9 cellular contexts compared by ENCODE assay signal in the genomic region with DNA sequence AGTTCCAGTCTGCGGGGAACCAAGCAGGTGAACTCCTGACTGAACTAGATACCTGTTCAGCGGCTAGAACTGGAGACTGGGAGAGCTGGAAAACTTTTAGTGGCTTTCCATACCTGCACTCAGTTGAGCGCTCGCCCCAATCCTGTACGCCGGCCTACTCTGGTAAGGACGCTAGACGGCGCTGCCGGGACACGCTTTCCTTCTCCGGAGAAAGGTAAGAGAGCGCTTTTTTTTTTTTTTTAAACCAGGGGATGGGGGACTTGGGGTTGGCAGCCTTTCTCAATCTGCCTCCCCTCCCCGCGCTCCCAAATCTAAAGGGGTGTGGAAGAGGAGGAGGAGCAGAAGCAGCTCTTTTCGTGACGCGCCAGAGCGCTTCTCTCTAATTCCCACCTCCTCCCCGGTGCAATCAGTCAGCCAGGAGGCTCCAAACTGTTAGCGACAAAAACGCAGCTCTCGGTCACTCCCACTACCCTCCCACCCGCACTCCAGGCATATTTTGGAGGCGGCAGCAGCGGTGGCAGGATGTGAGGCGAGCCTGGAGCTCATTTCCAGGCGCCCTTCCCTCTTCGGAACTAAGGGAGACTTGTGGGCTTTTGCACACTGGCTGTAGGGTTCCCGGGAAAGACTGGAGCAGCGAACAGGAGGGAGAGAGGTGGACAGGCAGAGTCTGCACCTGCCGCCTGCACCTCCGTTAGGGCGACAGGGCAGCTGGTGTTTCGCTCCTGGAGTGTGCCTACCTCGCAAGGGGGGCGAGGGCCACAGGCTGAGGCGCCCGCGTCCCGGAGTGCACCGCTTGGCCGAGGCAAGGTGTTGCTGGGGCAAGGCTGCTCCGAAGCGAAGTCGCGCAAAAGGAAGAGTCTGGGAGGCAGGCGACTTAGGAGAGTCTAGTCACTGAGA. TPM values are rescaled to one million over a fixed set of nuclear protein-coding genes. Genes with fewer than 3 reads are reported as not detected.
A peak's percentile ranks its signal among the peaks of the same experiment; 100 is the strongest.
DNase-seq lines count a peak whose midpoint lies in the region; ATAC-seq and TF ChIP-seq lines count a peak whose summit lies in the region.
"Had no signal": no experiment of that assay in that cellular context is flagged by ENCODE, and none has a peak within 500 bp of the region (broad histone marks: within the 10 kb centered on the region; RNA-seq: fewer than 3 reads in every experiment).

A gene (plus strand): TSS at position 409 of the 897 bp plus-strand sequence.

- no peak for TF ChIP-seq POLR2A in uterus (IDR thresholded peaks at IDR 0.05)

- no peak within 1 kb of the TSS for H3K4me3 Mint-ChIP-seq in activated T-cell treated with anti-CD3 and anti-CD28 coated beads, Interleukin-2, amount 50 U/mL, for 4 hours
- no peak within 1 kb of the TSS for H3K4me3 Mint-ChIP-seq in immature natural killer cell

- peak; percentile 54 for TF ChIP-seq CTCF in fibroblast of villous mesenchyme (IDR thresholded peaks at IDR 0.05; ENCODE audit: insufficient read depth, low read depth, low read length)
- no peak for TF ChIP-seq CTCF in uterus (IDR thresholded peaks at IDR 0.05)

- peak within 1 kb of the TSS; percentile 63 for H3K4me3 ChIP-seq in NT2/D1 (ENCODE audit: insufficient read length, low read depth)
- peak within 1 kb of the TSS; percentile 35 for H3K4me3 ChIP-seq in fibroblast of villous mesenchyme (ENCODE audit: low read depth, low read length)
- H3K4me3 ChIP-seq in uterus: no peak within 1 kb of the TSS

- intact Hi-C loops in uterus (cut with DNase I; ENCODE audit: low total_unique reads): no loop called here

- no peaks in the 10 kb centered on the region for H3K36me3 Mint-ChIP-seq in activated T-cell treated with anti-CD3 and anti-CD28 coated beads, Interleukin-2, amount 50 U/mL, for 4 hours (ENCODE audit: insufficient read depth)
- peaks cover 0 to 3% (median 0%) of the 10 kb centered on the region in 3 donors for H3K36me3 Mint-ChIP-seq in immature natural killer cell

- ATAC-seq in activated T-cell treated with anti-CD3 and anti-CD28 coated beads, Interleukin-2, amount 50 U/mL, for 4 hours: no peak
- ATAC-seq in GM21423 (IDR thresholded peaks at IDR 0.05; ENCODE audit: unreplicated experiment): no peak

- H3K4me1 Mint-ChIP-seq in activated T-cell treated with anti-CD3 and anti-CD28 coated beads, Interleukin-2, amount 50 U/mL, for 4 hours (ENCODE audit: low read depth): no peaks in the 10 kb centered on the region
- H3K4me1 Mint-ChIP-seq in immature natural killer cell: no peaks in the 10 kb centered on the region

- H3K9me3 ChIP-seq in NT2/D1 (ENCODE audit: insufficient read depth, low read length) (no peaks in the 10 kb centered on the region), uterus (no peaks in the 10 kb centered on the region)

- peak within 1 kb of the TSS; percentile 64 for H3K9ac ChIP-seq in NT2/D1 (ENCODE audit: insufficient read length, low read depth)

- H3K27me3 ChIP-seq in NT2/D1 (ENCODE audit: insufficient read depth, insufficient read length): peaks cover 60% of the 10 kb centered on the region
- H3K27me3 ChIP-seq in uterus: peaks cover 0 to 12% of the 10 kb centered on the region in 2 donors

- H3K9me3 Mint-ChIP-seq in activated T-cell treated with anti-CD3 and anti-CD28 coated beads, Interleukin-2, amount 50 U/mL, for 4 hours: no peaks in the 10 kb centered on the region
- H3K9me3 Mint-ChIP-seq in immature natural killer cell: peaks cover 0 to 4% (median 0%) of the 10 kb centered on the region in 6 donors

- no peaks in the 10 kb centered on the region for H3K36me3 ChIP-seq in NT2/D1 (ENCODE audit: insufficient read depth, insufficient read length, low read length)
- H3K36me3 ChIP-seq in uterus: no peaks in the 10 kb centered on the region

- no peaks in the 10 kb centered on the region for H3K4me1 ChIP-seq in NT2/D1 (ENCODE audit: insufficient read depth, insufficient read length)
- no peaks in the 10 kb centered on the region for H3K4me1 ChIP-seq in uterus

- DNase-seq in activated T-cell treated with anti-CD3 and anti-CD28 coated beads, Interleukin-2, amount 50 U/mL, for 48 hours: peak; percentile 31 to 39
- no peak for DNase-seq in activated T-cell treated with anti-CD3 and anti-CD28 coated beads, Interleukin-2, amount 50 U/mL, for 4 hours
- DNase-seq in NT2/D1 (ENCODE audit: low read depth, low spot score) (peak; percentile 57), fibroblast of villous mesenchyme (ENCODE audit: low read depth) (peak; percentile 17), retina (peak; percentile 69), uterus (no peak), immature natural killer cell (no peak)

- peaks cover 29% of the 10 kb centered on the region for H3K27me3 Mint-ChIP-seq in activated T-cell treated with anti-CD3 and anti-CD28 coated beads, Interleukin-2, amount 50 U/mL, for 4 hours (ENCODE audit: low read depth)
- peaks cover 3 to 16% (median 9%) of the 10 kb centered on the region in 3 donors for H3K27me3 Mint-ChIP-seq in immature natural killer cell (ENCODE audit: low read depth in 3 of 3)

- no peak within 1 kb of the TSS for H3K27ac Mint-ChIP-seq in immature natural killer cell

- no peak within 1 kb of the TSS for H3K27ac ChIP-seq in uterus

RNA-seq across cellular contexts. Expression of the gene that starts here (rescaled TPM):
- total RNA-seq in activated T-cell treated with anti-CD3 and anti-CD28 coated beads, Interleukin-2, amount 50 U/mL, for 4 hours: not detected
- total RNA-seq in fibroblast of villous mesenchyme (0.32 and 0.43 TPM in 2 replicates), uterus (1 to 10 TPM in 1 of 4 donors, not detected in 3; 2.1 TPM)
- polyA plus RNA-seq in immature natural killer cell: not detected
- polyA plus RNA-seq: adipose tissue had no signal

Comparison
In these comparisons a context has a peak if more than half of its experiments do, and no peak if none do; other contexts are left out.
1. DNase-seq: peak in activated T-cell treated with anti-CD3 and anti-CD28 coated beads, Interleukin-2, amount 50 U/mL, for 48 hours (2 of 2), NT2/D1 (single experiment) and retina (single experiment); none in activated T-cell treated with anti-CD3 and anti-CD28 coated beads, Interleukin-2, amount 50 U/mL, for 4 hours (single experiment), uterus (0 of 2) and immature natural killer cell (0 of 3).
2. Peak in DNase-seq and H3K4me3 ChIP-seq in fibroblast of villous mesenchyme; RNA of the gene not detected or under 1 TPM.